In genomic region chr3:27387625-27388024, GRCh38 we compare ENCODE assay signal across 33 cellular contexts. TPM values are rescaled to one million over a fixed set of nuclear protein-coding genes. Genes with fewer than 3 reads are reported as not detected.
DNase-seq lines count a peak whose midpoint lies in the region; ATAC-seq, FAIRE-seq and TF ChIP-seq lines count a peak whose summit lies in the region.
"Had no signal": no experiment of that assay in that cellular context is flagged by ENCODE, and none has a peak within 500 bp of the region (broad histone marks: within the 10 kb centered on the region; RNA-seq: fewer than 3 reads in every experiment).

No MANE protein-coding gene starts in this region.

- H3K9ac ChIP-seq in H1 (replicated peaks in 1 of 4; ENCODE audit: extremely low read depth in 1 of 4, low read depth in 3 of 4, low read length in 3 of 4) (no peak overlapping the region), mesenchymal stem cell (ENCODE audit: low read length) (peak overlapping the region; percentile 3)
- H3K9ac ChIP-seq: SK-N-SH had no signal

- no peak overlapping the region for H4K5ac ChIP-seq in H1 (ENCODE audit: insufficient read length, low read depth, low read length)

- no peaks in the 10 kb centered on the region for H3K27me3 Mint-ChIP-seq in CD4-positive, alpha-beta T cell
- H3K27me3 Mint-ChIP-seq: activated CD4-positive, alpha-beta memory T cell treated with anti-CD3 and anti-CD28 coated beads for 36 hours; activated naive CD8-positive, alpha-beta T cell treated with anti-CD3 and anti-CD28 coated beads, Interleukin-2, amount 10 ng/mL, durations not matched to agents 7 days and 5 days; naive thymus-derived CD4-positive, alpha-beta T cell; T-helper 17 cell had no signal

- H2AFZ ChIP-seq in H1 (ENCODE audit: low read length) (no peak overlapping the region), mesenchymal stem cell (ENCODE audit: low read depth, low read length) (no peak overlapping the region)

- H3K36me3 Mint-ChIP-seq in CD4-positive, alpha-beta T cell (ENCODE audit: low read depth), result peaks cover 80% of the 10 kb centered on the region

- FAIRE-seq in H1 (lab: Jason Lieb, UNC) (peak; percentile 7), small intestine (lab: Jason Lieb, UNC) (no peak)
- FAIRE-seq: A204.1 had no signal

- H3K4ac ChIP-seq in H1 (replicated peaks; ENCODE audit: insufficient read length, low read depth, low read length) (no peak overlapping the region), mesenchymal stem cell (ENCODE audit: low read depth in 1 of 2, low read length in 2 of 2) (no peak overlapping the region)

- H4K20me1 ChIP-seq in H1 (replicated peaks in 1 of 2; ENCODE audit: control insufficient read depth in 1 of 2, insufficient read depth in 2 of 2, low read length in 2 of 2), result peaks cover 0 to 2% of the 10 kb centered on the region in 2 experiments

- H2BK20ac ChIP-seq in H1 (ENCODE audit: low read length), result no peak overlapping the region

- H3K4me3 ChIP-seq in H1 (ENCODE audit: extremely low read depth in 1 of 4, insufficient read depth in 2 of 4, low read depth in 3 of 4, low read length in 4 of 4) (no peak overlapping the region), mesenchymal stem cell (ENCODE audit: insufficient read depth in 1 of 2, low read depth in 1 of 2, low read length in 2 of 2) (no peak overlapping the region), small intestine (ENCODE audit: low read depth in 1 of 2, low read length in 2 of 2) (no peak overlapping the region), HAP-1 (no peak overlapping the region)
- H3K4me3 ChIP-seq: body of pancreas, gastroesophageal sphincter, left lung, skin epidermis, stomach, transverse colon had no signal

- 72% methylated on average over 1 of the region's 1 CpG; no CpG with 5 or more reads in 1 of the 2 experiments for WGBS in H1 (ENCODE audit: extremely low coverage in 1 of 2, insufficient coverage in 1 of 2, insufficient read length in 1 of 2, insufficient replicate concordance in 2 of 2, low coverage in 1 of 2, low lambda C conversion rate in 2 of 2, missing lambda C conversion rate in 1 of 2), 2 experiments
- no CpG with 5 or more reads among the region's 1 CpG for WGBS in mesenchymal stem cell
- 89 to 94% (median 94%) methylated on average over 1 of the region's 1 CpG for WGBS in small intestine, 3 donors

- H3K14ac ChIP-seq in H1 (ENCODE audit: insufficient read length), result no peak overlapping the region
- no peak overlapping the region for H3K14ac ChIP-seq in mesenchymal stem cell (ENCODE audit: low read length in 2 of 2)

- peak overlapping the region; percentile 24 for H3K27ac Mint-ChIP-seq in CD4-positive, alpha-beta T cell
- H3K27ac Mint-ChIP-seq: activated CD4-positive, alpha-beta memory T cell treated with anti-CD3 and anti-CD28 coated beads for 36 hours; activated naive CD8-positive, alpha-beta T cell treated with anti-CD3 and anti-CD28 coated beads, Interleukin-2, amount 10 ng/mL, durations not matched to agents 7 days and 5 days; H9; mesothelial cell of epicardium had no signal

- H3K18ac ChIP-seq in H1 (ENCODE audit: extremely low read depth, low read length), result no peak overlapping the region
- H3K18ac ChIP-seq in mesenchymal stem cell (ENCODE audit: low read depth in 1 of 2, low read length in 2 of 2), result no peak overlapping the region

- no peak overlapping the region for H4K91ac ChIP-seq in H1 (replicated peaks; ENCODE audit: insufficient read length, low read length)
- no peak overlapping the region for H4K91ac ChIP-seq in mesenchymal stem cell (ENCODE audit: low read length)

- TF ChIP-seq CTCF in CD4-positive, alpha-beta T cell (IDR thresholded peaks at IDR 0.05), result no peak
- no peak for TF ChIP-seq CTCF in H1 (IDR thresholded peaks at IDR 0.05; ENCODE audit: control extremely low read depth in 1 of 3, insufficient read depth in 1 of 3, low read depth in 1 of 3, low read length in 3 of 3)

- TF ChIP-seq EP300 in H1 (IDR thresholded peaks at IDR 0.05; ENCODE audit: borderline replicate concordance in 1 of 2, low read depth in 2 of 2, low read length in 2 of 2), result no peak

- in situ Hi-C loops in SK-MEL-5 (cut with HindIII; ENCODE audit: low pct_unique_long_range_greater_than_20kb, low sequenced_read_pairs), result no loop called here
- in situ Hi-C loops in HAP-1 (cut with MboI; ENCODE audit: low sequenced_read_pairs), result no loop called here

- H2AK5ac ChIP-seq in H1 (ENCODE audit: low read depth, low read length) (no peak overlapping the region), mesenchymal stem cell (ENCODE audit: low read length, severe bottlenecking) (no peak overlapping the region)

- no peak overlapping the region for H3K27ac ChIP-seq in CD4-positive, alpha-beta T cell (ENCODE audit: low read depth, low read length)
- H3K27ac ChIP-seq in H1 (ENCODE audit: low read depth, low read length), result no peak overlapping the region
- H3K27ac ChIP-seq in mesenchymal stem cell (ENCODE audit: low read length, poor library complexity, severe bottlenecking), result no peak overlapping the region
- no peak overlapping the region for H3K27ac ChIP-seq in small intestine (ENCODE audit: low read depth in 1 of 2, low read length in 1 of 2)
- H3K27ac ChIP-seq: body of pancreas, gastroesophageal sphincter, left lung, skin epidermis, stomach, transverse colon had no signal

- H2BK5ac ChIP-seq in H1 (ENCODE audit: low read depth, low read length) (no peak overlapping the region), mesenchymal stem cell (ENCODE audit: low read depth, low read length, poor library complexity, severe bottlenecking) (no peak overlapping the region)

- DNase-seq in CD4-positive, alpha-beta T cell, result no peak
- peak; percentile 40 for DNase-seq in SK-MEL-5 (ENCODE audit: low read depth, low spot score)
- DNase-seq in H1 (ENCODE audit: low read depth in 1 of 2, low spot score in 2 of 2), result no peak
- peak; percentile 18 for DNase-seq in mesenchymal stem cell
- DNase-seq in D341Med (ENCODE audit: low spot score), result no peak
- DNase-seq in COLO668 (lab: John Stamatoyannopoulos, UW; ENCODE audit: unreplicated experiment), result no peak
- no peak for DNase-seq in small intestine
- DNase-seq in HAP-1 (ENCODE audit: low spot score in 2 of 2), result no peak
- DNase-seq: activated CD4-positive, alpha-beta memory T cell treated with anti-CD3 and anti-CD28 coated beads for 36 hours; activated CD4-positive, CD25-positive, alpha-beta regulatory T cell treated with anti-CD3 and anti-CD28 coated beads, Interleukin-2, amount 50 U/mL, for 72 hours; activated effector memory CD4-positive, alpha-beta T cell treated with Interleukin-2 at 50 U/mL for 16 hours; activated naive CD8-positive, alpha-beta T cell treated with anti-CD3 and anti-CD28 coated beads, Interleukin-2, amount 10 ng/mL, durations not matched to agents 7 days and 5 days; AML-193; body of pancreas; DMS53; effector CD4-positive, alpha-beta T cell; GDM1; H9; hippocampal formation; KBM-7; left lung; naive thymus-derived CD4-positive, alpha-beta T cell; NCI-H146; NCI-H446 treated with DMSO at 0.1 percent for 48 hours; SK-N-SH; stimulated activated CD8-positive, alpha-beta memory T cell treated with anti-CD3 and anti-CD28 coated beads, Interleukin-4, amount 100 ng/mL, for 48 hours; stomach; T-helper 17 cell; transverse colon had no signal

- H3K79me2 ChIP-seq in H1 (ENCODE audit: control insufficient read depth in 1 of 2, insufficient read depth in 2 of 2, low read length in 2 of 2), result no peaks in the 10 kb centered on the region

- H3K9me3 ChIP-seq in CD4-positive, alpha-beta T cell (ENCODE audit: control insufficient read depth, low read length), result no peaks in the 10 kb centered on the region
- H3K9me3 ChIP-seq in H1 (ENCODE audit: insufficient read depth in 2 of 2, low read depth in 1 of 2, low read length in 1 of 2) (no peaks in the 10 kb centered on the region), mesenchymal stem cell (ENCODE audit: control insufficient read depth, low read length) (no peaks in the 10 kb centered on the region), small intestine (ENCODE audit: control insufficient read depth, low read depth) (no peaks in the 10 kb centered on the region), HAP-1 (no peaks in the 10 kb centered on the region)
- H3K9me3 ChIP-seq: body of pancreas, gastroesophageal sphincter, left lung, SK-N-SH, stomach, transverse colon had no signal

- no peak for ATAC-seq in CD4-positive, alpha-beta T cell (ENCODE audit: poor library complexity)
- ATAC-seq: body of pancreas; gastroesophageal sphincter; left lung; naive thymus-derived CD4-positive, alpha-beta T cell; T-helper 17 cell had no signal

- H3K23me2 ChIP-seq in H1 (ENCODE audit: low read depth, low read length), result no peaks in the 10 kb centered on the region

- no peaks in the 10 kb centered on the region for H3K9me3 Mint-ChIP-seq in CD4-positive, alpha-beta T cell
- H3K9me3 Mint-ChIP-seq: activated CD4-positive, alpha-beta memory T cell treated with anti-CD3 and anti-CD28 coated beads for 36 hours; activated naive CD8-positive, alpha-beta T cell treated with anti-CD3 and anti-CD28 coated beads, Interleukin-2, amount 10 ng/mL, durations not matched to agents 7 days and 5 days; H9; mesothelial cell of epicardium; naive thymus-derived CD4-positive, alpha-beta T cell had no signal

- H4K8ac ChIP-seq in H1 (ENCODE audit: extremely low read depth, insufficient read depth, low read length), result no peak overlapping the region
- H4K8ac ChIP-seq in mesenchymal stem cell (ENCODE audit: low read length), result no peak overlapping the region

- no peak overlapping the region for H3K4me2 ChIP-seq in H1 (ENCODE audit: insufficient read depth in 1 of 2, low read depth in 2 of 2, low read length in 2 of 2)
- H3K4me2 ChIP-seq in mesenchymal stem cell (ENCODE audit: low read length, poor library complexity, severe bottlenecking), result no peak overlapping the region
- H3K4me2 ChIP-seq: SK-N-SH had no signal

- no peak overlapping the region for H3K56ac ChIP-seq in H1 (replicated peaks; ENCODE audit: insufficient read length, low read depth, low read length)

- no peak overlapping the region for H2BK120ac ChIP-seq in H1 (replicated peaks; ENCODE audit: low read depth, low read length)
- no peak overlapping the region for H2BK120ac ChIP-seq in mesenchymal stem cell (ENCODE audit: low read depth, low read length)

- H3K4me1 ChIP-seq in H1 (replicated peaks in 1 of 4; ENCODE audit: control insufficient read depth in 3 of 4, insufficient read depth in 4 of 4, low read length in 3 of 4), result no peaks in the 10 kb centered on the region
- no peaks in the 10 kb centered on the region for H3K4me1 ChIP-seq in mesenchymal stem cell (ENCODE audit: control insufficient read depth, insufficient read depth, low read depth, low read length)
- no peaks in the 10 kb centered on the region for H3K4me1 ChIP-seq in small intestine (ENCODE audit: control insufficient read depth in 2 of 2, insufficient read depth in 1 of 2, low read depth in 1 of 2, low read length in 1 of 2)
- H3K4me1 ChIP-seq in HAP-1, result no peaks in the 10 kb centered on the region
- H3K4me1 ChIP-seq: body of pancreas, left lung, stomach, transverse colon had no signal

- TF ChIP-seq RAD21 in H1 (IDR thresholded peaks at IDR 0.05 in 1 of 2, conservative IDR thresholded peaks at IDR 0.05 in 1 of 2; ENCODE audit: low read depth in 2 of 2, low read length in 2 of 2), result no peak

- H3K27me3 ChIP-seq in CD4-positive, alpha-beta T cell (ENCODE audit: control insufficient read depth, insufficient read depth, low read length), result no peaks in the 10 kb centered on the region
- H3K27me3 ChIP-seq in H1 (replicated peaks in 1 of 4; ENCODE audit: control insufficient read depth in 3 of 4, extremely low read depth in 1 of 4, insufficient read depth in 3 of 4, low read length in 3 of 4), result no peaks in the 10 kb centered on the region
- H3K27me3 ChIP-seq in mesenchymal stem cell (ENCODE audit: control insufficient read depth in 1 of 2, insufficient read depth in 1 of 2, low read length in 2 of 2), result no peaks in the 10 kb centered on the region
- H3K27me3 ChIP-seq in small intestine (ENCODE audit: control insufficient read depth in 2 of 2, insufficient read depth in 2 of 2, low read length in 2 of 2), result no peaks in the 10 kb centered on the region
- H3K27me3 ChIP-seq in HAP-1 (ENCODE audit: low read depth), result no peaks in the 10 kb centered on the region
- H3K27me3 ChIP-seq: body of pancreas, gastroesophageal sphincter, left lung, stomach, transverse colon had no signal

- CTCF ChIA-PET in CD4-positive, alpha-beta T cell (lab: Charles Lee), result interaction anchor here (1.2 kb wide), 1 partner anchor 80 kb away, joined by 3 read pairs; no protein-coding TSS in a partner anchor
- CTCF ChIA-PET in H1 (lab: Charles Lee; ENCODE audit: partially characterized antibody), result no interaction called here

- no peaks in the 10 kb centered on the region for H3K4me1 Mint-ChIP-seq in CD4-positive, alpha-beta T cell (ENCODE audit: low read depth)

- intact Hi-C loops in CD4-positive, alpha-beta T cell (cut with DNase I, micrococcal nuclease), result no loop called here

- POLR2A ChIA-PET in CD4-positive, alpha-beta T cell (lab: Charles Lee), result no interaction called here
- POLR2A ChIA-PET in H1 (lab: Charles Lee; ENCODE audit: partially characterized antibody), result interaction anchor here (0.7 kb wide), 1 partner anchor 42 kb away, joined by 4 read pairs; no protein-coding TSS in a partner anchor

- no peak overlapping the region for H3K4me3 Mint-ChIP-seq in CD4-positive, alpha-beta T cell
- H3K4me3 Mint-ChIP-seq: activated CD4-positive, alpha-beta memory T cell treated with anti-CD3 and anti-CD28 coated beads for 36 hours; activated naive CD8-positive, alpha-beta T cell treated with anti-CD3 and anti-CD28 coated beads, Interleukin-2, amount 10 ng/mL, durations not matched to agents 7 days and 5 days; H9; mesothelial cell of epicardium; naive thymus-derived CD4-positive, alpha-beta T cell; T-helper 17 cell had no signal

- H3K23ac ChIP-seq in H1 (ENCODE audit: insufficient read length) (no peak overlapping the region), mesenchymal stem cell (ENCODE audit: low read length in 2 of 2) (no peak overlapping the region)

- peaks cover 0 to 55% (median 23%) of the 10 kb centered on the region in 4 experiments; a peak in 7 of 8 replicates for H3K36me3 ChIP-seq in H1 (ENCODE audit: control insufficient read depth in 2 of 4, insufficient read depth in 4 of 4, low read length in 3 of 4)
- peaks cover 7 to 100% of the 10 kb centered on the region in 2 experiments for H3K36me3 ChIP-seq in mesenchymal stem cell (ENCODE audit: control insufficient read depth in 1 of 2, insufficient read depth in 2 of 2, low read depth in 1 of 2, low read length in 2 of 2)
- peaks cover 2 to 8% of the 10 kb centered on the region in 2 donors for H3K36me3 ChIP-seq in small intestine (ENCODE audit: control insufficient read depth in 2 of 2, insufficient read depth in 2 of 2, low read length in 2 of 2)
- H3K36me3 ChIP-seq in HAP-1 (replicated peaks), result peaks cover 18% of the 10 kb centered on the region

- TF ChIP-seq POLR2A in H1 (IDR thresholded peaks at IDR 0.05; ENCODE audit: control extremely low read depth in 1 of 2, low read depth in 2 of 2, low read length in 2 of 2), result no peak

- H3K79me1 ChIP-seq in H1 (ENCODE audit: low read depth, low read length) (no peaks in the 10 kb centered on the region), mesenchymal stem cell (replicated peaks; ENCODE audit: low read length, poor library complexity, severe bottlenecking) (peaks cover 5% of the 10 kb centered on the region)

- no peak overlapping the region for H2BK15ac ChIP-seq in H1 (ENCODE audit: low read length)
- no peak overlapping the region for H2BK15ac ChIP-seq in mesenchymal stem cell (ENCODE audit: low read depth, poor library complexity, severe bottlenecking)

- H2BK12ac ChIP-seq in H1 (ENCODE audit: low read depth, low read length) (no peak overlapping the region), mesenchymal stem cell (ENCODE audit: low read length in 2 of 2) (no peak overlapping the region)

RNA-seq across cellular contexts. Expression of gene NEK10, which starts 18.4 kb away (rescaled TPM):
- total RNA-seq in CD4-positive, alpha-beta T cell, result under 1 TPM; 0.61 to 0.77 TPM
- total RNA-seq in SK-MEL-5 (2014; rRNA removed; shearing (Covaris generic)), result 0.32 TPM in 2 replicates
- 0.33 and 0.39 TPM in 2 replicates for polyA plus RNA-seq in SK-MEL-5 (2015; cell fraction: cytosol; rRNA removed)
- 1.7 and 4.2 TPM in 2 replicates for polyA plus RNA-seq in SK-MEL-5 (2015; cell fraction: nucleus; rRNA removed)
- total RNA-seq in H1 (2021; fragmentation: NEBNext Ultra II Directional; extraction: Animal tissue kit (Norgen Biotek cat#: 25700)), result 0.50 and 0.84 TPM in 2 replicates
- polyA plus RNA-seq in H1 (2011; rRNA removed), result 0.18 and 0.24 TPM in 2 replicates
- 0.22 TPM for polyA plus RNA-seq in H1 (2011; cell fraction: cytosol; rRNA removed)
- 0.51 TPM for polyA plus RNA-seq in H1 (2011; cell fraction: nucleus; rRNA removed)
- 0.28 to 0.76 TPM (median 0.46 TPM) in 4 replicates for polyA plus RNA-seq in H1 (2012, experiment 1 of 2)
- not detected for polyA plus RNA-seq in H1 (2012, experiment 2 of 2)
- polyA plus RNA-seq in H1 (2013, experiment 1 of 2), result 0.34 TPM
- 0.26 TPM for polyA plus RNA-seq in H1 (2013, experiment 2 of 2)
- 1.6 and 2.1 TPM in 2 replicates for polyA minus RNA-seq in H1 (2011; rRNA and poly(A)+ RNA removed)
- polyA minus RNA-seq in H1 (2011; cell fraction: cytosol; rRNA and poly(A)+ RNA removed), result not detected
- polyA minus RNA-seq in H1 (2011; cell fraction: nucleus; rRNA and poly(A)+ RNA removed), result 2.3 TPM
- 0.29 TPM for polyA plus RNA-seq in mesenchymal stem cell (2013, experiment 1 of 2)
- polyA plus RNA-seq in mesenchymal stem cell (2013, experiment 2 of 2), result 0.48 TPM
- 1 to 10 TPM in 1 of 3 donors, under 1 TPM in 2; 0.54 to 3.6 (median 0.79) TPM for polyA plus RNA-seq in small intestine
- polyA plus RNA-seq: naive thymus-derived CD4-positive, alpha-beta T cell had no signal

Comparison
In these comparisons a context has a peak if more than half of its experiments do, and no peak if none do; other contexts are left out.
1. DNase-seq: peak in SK-MEL-5 (single experiment) and mesenchymal stem cell (single experiment); none in CD4-positive, alpha-beta T cell (0 of 10), H1 (0 of 2), D341Med (single experiment), COLO668 (single experiment), small intestine (single experiment) and HAP-1 (0 of 2).